In genomic region chr6:1641391-1641790, GRCh38 we compare ENCODE assay signal across 15 cellular contexts. TPM values are rescaled to one million over a fixed set of nuclear protein-coding genes. Genes with fewer than 3 reads are reported as not detected.
DNase-seq lines count a peak whose midpoint lies in the region; ATAC-seq, FAIRE-seq and TF ChIP-seq lines count a peak whose summit lies in the region.
"Had no signal": no experiment of that assay in that cellular context is flagged by ENCODE, and none has a peak within 500 bp of the region (broad histone marks: within the 10 kb centered on the region; RNA-seq: fewer than 3 reads in every experiment).

No MANE protein-coding gene starts in this region.

- intact Hi-C loops in Calu3 (cut with micrococcal nuclease; ENCODE audit: unreplicated experiment) (loop anchor here (5.0 kb wide), 1 partner anchor 46 kb away; no protein-coding TSS in a partner anchor), endothelial cell of umbilical vein (cut with micrococcal nuclease) (no loop called here)

- no peaks in the 10 kb centered on the region for H3K9me3 Mint-ChIP-seq in Calu3 (ENCODE audit: low read depth, unreplicated experiment)
- H3K9me3 Mint-ChIP-seq in activated naive CD8-positive, alpha-beta T cell treated with anti-CD3 and anti-CD28 coated beads for 36 hours, result no peaks in the 10 kb centered on the region
- no peaks in the 10 kb centered on the region for H3K9me3 Mint-ChIP-seq in activated naive CD4-positive, alpha-beta T cell treated with anti-CD3 and anti-CD28 coated beads, Interleukin-2, amount 10 ng/mL, durations not matched to agents 7 days and 5 days
- H3K9me3 Mint-ChIP-seq: activated naive CD8-positive, alpha-beta T cell treated with anti-CD3 and anti-CD28 coated beads, Interleukin-2, amount 10 ng/mL, durations not matched to agents 7 days and 5 days had no signal

- peaks cover 40% of the 10 kb centered on the region for H3K4me1 Mint-ChIP-seq in Calu3 (ENCODE audit: low read depth, unreplicated experiment)
- no peaks in the 10 kb centered on the region for H3K4me1 Mint-ChIP-seq in activated naive CD8-positive, alpha-beta T cell treated with anti-CD3 and anti-CD28 coated beads for 36 hours
- no peaks in the 10 kb centered on the region for H3K4me1 Mint-ChIP-seq in activated naive CD4-positive, alpha-beta T cell treated with anti-CD3 and anti-CD28 coated beads, Interleukin-2, amount 10 ng/mL, durations not matched to agents 7 days and 5 days
- H3K4me1 Mint-ChIP-seq: activated naive CD8-positive, alpha-beta T cell treated with anti-CD3 and anti-CD28 coated beads, Interleukin-2, amount 10 ng/mL, durations not matched to agents 7 days and 5 days had no signal

- peak overlapping the region; percentile 33 for H3K4me3 Mint-ChIP-seq in Calu3 (ENCODE audit: low read depth, unreplicated experiment)
- no peak overlapping the region for H3K4me3 Mint-ChIP-seq in activated naive CD8-positive, alpha-beta T cell treated with anti-CD3 and anti-CD28 coated beads for 36 hours
- no peak overlapping the region for H3K4me3 Mint-ChIP-seq in activated naive CD4-positive, alpha-beta T cell treated with anti-CD3 and anti-CD28 coated beads, Interleukin-2, amount 10 ng/mL, durations not matched to agents 7 days and 5 days
- H3K4me3 Mint-ChIP-seq: activated naive CD8-positive, alpha-beta T cell treated with anti-CD3 and anti-CD28 coated beads, Interleukin-2, amount 10 ng/mL, durations not matched to agents 7 days and 5 days; B cell had no signal

- TF ChIP-seq POLR2A in endothelial cell of umbilical vein (IDR thresholded peaks at IDR 0.05; ENCODE audit: low read depth, low read length), result no peak

- H3K36me3 Mint-ChIP-seq in Calu3 (ENCODE audit: insufficient read depth, unreplicated experiment), result peaks cover 6% of the 10 kb centered on the region
- no peaks in the 10 kb centered on the region for H3K36me3 Mint-ChIP-seq in activated naive CD8-positive, alpha-beta T cell treated with anti-CD3 and anti-CD28 coated beads for 36 hours
- no peaks in the 10 kb centered on the region for H3K36me3 Mint-ChIP-seq in activated naive CD4-positive, alpha-beta T cell treated with anti-CD3 and anti-CD28 coated beads, Interleukin-2, amount 10 ng/mL, durations not matched to agents 7 days and 5 days
- H3K36me3 Mint-ChIP-seq: activated naive CD8-positive, alpha-beta T cell treated with anti-CD3 and anti-CD28 coated beads, Interleukin-2, amount 10 ng/mL, durations not matched to agents 7 days and 5 days had no signal

- ATAC-seq in HG03442 (IDR thresholded peaks at IDR 0.05; ENCODE audit: unreplicated experiment), result no peak

- H3K9me1 ChIP-seq in endothelial cell of umbilical vein (replicated peaks; ENCODE audit: control insufficient read depth, extremely low read depth, insufficient read depth, low read length), result no peaks in the 10 kb centered on the region

- POLR2A ChIA-PET in endothelial cell of umbilical vein (lab: Charles Lee), result no interaction called here

- FAIRE-seq in endothelial cell of umbilical vein (lab: Jason Lieb, UNC), result peak; percentile 72
- FAIRE-seq: GM12891 had no signal

- H3K79me2 ChIP-seq in endothelial cell of umbilical vein (ENCODE audit: control insufficient read depth, insufficient read depth, low read length) (no peaks in the 10 kb centered on the region), osteoblast (ENCODE audit: insufficient read depth, low read length) (no peaks in the 10 kb centered on the region)

- CTCF ChIA-PET in Calu3 (lab: Charles Lee), result interaction anchor here (0.9 kb wide), 1 partner anchor 11 kb away, joined by 3 read pairs; no protein-coding TSS in a partner anchor
- CTCF ChIA-PET in endothelial cell of umbilical vein (lab: Charles Lee), result interaction anchor here (0.6 kb wide), 1 partner anchor 438 kb away, joined by 3 read pairs; no protein-coding TSS in a partner anchor
- CTCF ChIA-PET in activated naive CD4-positive, alpha-beta T cell treated with anti-CD3 and anti-CD28 coated beads, Interleukin-2, amount 10 ng/mL, durations not matched to agents 7 days and 5 days (lab: Charles Lee), result no interaction called here

- H3K4me2 ChIP-seq in endothelial cell of umbilical vein (ENCODE audit: insufficient read depth, low read length) (no peak overlapping the region), osteoblast (ENCODE audit: insufficient read depth, low read length) (no peak overlapping the region)

- H3K36me3 ChIP-seq in endothelial cell of umbilical vein (ENCODE audit: control insufficient read depth in 2 of 2, extremely low read depth in 1 of 2, insufficient read depth in 2 of 2, low read length in 2 of 2) (no peaks in the 10 kb centered on the region), osteoblast (ENCODE audit: insufficient read depth, low read length) (no peaks in the 10 kb centered on the region)

- BruUV-seq in Calu3 (replicated peaks; lab: Mats Ljungman, UMichigan), result no TSS peak
- no TSS peak for BruUV-seq in endothelial cell of umbilical vein (replicated peaks; lab: Mats Ljungman, UMichigan)

- no peaks in the 10 kb centered on the region for H3K27me3 Mint-ChIP-seq in Calu3 (ENCODE audit: unreplicated experiment)
- H3K27me3 Mint-ChIP-seq in activated naive CD8-positive, alpha-beta T cell treated with anti-CD3 and anti-CD28 coated beads for 36 hours, result no peaks in the 10 kb centered on the region
- no peaks in the 10 kb centered on the region for H3K27me3 Mint-ChIP-seq in activated naive CD4-positive, alpha-beta T cell treated with anti-CD3 and anti-CD28 coated beads, Interleukin-2, amount 10 ng/mL, durations not matched to agents 7 days and 5 days
- H3K27me3 Mint-ChIP-seq: activated naive CD8-positive, alpha-beta T cell treated with anti-CD3 and anti-CD28 coated beads, Interleukin-2, amount 10 ng/mL, durations not matched to agents 7 days and 5 days had no signal

- H3K27ac ChIP-seq in endothelial cell of umbilical vein (ENCODE audit: insufficient read depth, low read depth, low read length) (no peak overlapping the region), osteoblast (ENCODE audit: low read depth, low read length) (no peak overlapping the region)

- H4K20me1 ChIP-seq in endothelial cell of umbilical vein (replicated peaks; ENCODE audit: control insufficient read depth, extremely low read depth, insufficient read depth, low read length) (no peaks in the 10 kb centered on the region), osteoblast (ENCODE audit: insufficient read depth, low read length) (peaks cover 4% of the 10 kb centered on the region)

- H2AFZ ChIP-seq in endothelial cell of umbilical vein (ENCODE audit: low read depth, low read length) (no peak overlapping the region), osteoblast (ENCODE audit: low read length) (no peak overlapping the region)

- peaks cover 13% of the 10 kb centered on the region for H3K4me1 ChIP-seq in endothelial cell of umbilical vein (ENCODE audit: control insufficient read depth, extremely low read depth, insufficient read depth, low read length)
- peaks cover 6% of the 10 kb centered on the region for H3K4me1 ChIP-seq in osteoblast (ENCODE audit: insufficient read depth, low read length)

- H3K4me3 ChIP-seq in endothelial cell of umbilical vein (replicated peaks in 1 of 3; ENCODE audit: insufficient read depth in 1 of 3, low read depth in 1 of 3, low read length in 3 of 3) (no peak overlapping the region), osteoblast (ENCODE audit: insufficient read depth, low read length) (no peak overlapping the region)

- H3K9ac ChIP-seq in endothelial cell of umbilical vein (replicated peaks; ENCODE audit: extremely low read depth, insufficient read depth, low read length), result no peak overlapping the region

- peak overlapping the region; percentile 61 for H3K27ac Mint-ChIP-seq in Calu3 (ENCODE audit: unreplicated experiment)
- H3K27ac Mint-ChIP-seq in activated naive CD8-positive, alpha-beta T cell treated with anti-CD3 and anti-CD28 coated beads for 36 hours, result no peak overlapping the region
- H3K27ac Mint-ChIP-seq in activated naive CD4-positive, alpha-beta T cell treated with anti-CD3 and anti-CD28 coated beads, Interleukin-2, amount 10 ng/mL, durations not matched to agents 7 days and 5 days, result no peak overlapping the region
- H3K27ac Mint-ChIP-seq: activated naive CD8-positive, alpha-beta T cell treated with anti-CD3 and anti-CD28 coated beads, Interleukin-2, amount 10 ng/mL, durations not matched to agents 7 days and 5 days; B cell had no signal

- TF ChIP-seq CTCF in Calu3 (IDR thresholded peaks at IDR 0.05; ENCODE audit: unreplicated experiment) (no peak), endothelial cell of umbilical vein (IDR thresholded peaks at IDR 0.05; ENCODE audit: extremely low read depth in 1 of 2, insufficient read depth in 1 of 2, low read depth in 1 of 2, low read length in 2 of 2) (no peak), osteoblast (IDR thresholded peaks at IDR 0.05; ENCODE audit: extremely low read depth, low read depth, low read length) (no peak)

- DNase-seq in Calu3, result peak; percentile 80
- peak; percentile 68 for DNase-seq in M059J (ENCODE audit: low read depth)
- no peak for DNase-seq in endothelial cell of umbilical vein (ENCODE audit: low read depth, low spot score)
- DNase-seq in osteoblast (ENCODE audit: insufficient read length, low spot score, missing footprints), result peak; percentile 36
- no peak for DNase-seq in activated naive CD8-positive, alpha-beta T cell treated with anti-CD3 and anti-CD28 coated beads for 36 hours
- no peak for DNase-seq in activated CD8-positive, alpha-beta memory T cell treated with anti-CD3 and anti-CD28 coated beads for 24 hours
- no peak for DNase-seq in activated naive CD4-positive, alpha-beta T cell treated with anti-CD3 and anti-CD28 coated beads, Interleukin-2, amount 10 ng/mL, durations not matched to agents 7 days and 5 days
- DNase-seq: activated CD4-positive, CD25-positive, alpha-beta regulatory T cell treated with anti-CD3 and anti-CD28 coated beads, Interleukin-2, amount 50 U/mL, for 72 hours; activated naive CD8-positive, alpha-beta T cell treated with anti-CD3 and anti-CD28 coated beads, Interleukin-2, amount 10 ng/mL, durations not matched to agents 7 days and 5 days; caudate nucleus; NCI-H1105; NCI-H2227 treated with DMSO at 0.1 percent for 48 hours had no signal

- H3K27me3 ChIP-seq in endothelial cell of umbilical vein (ENCODE audit: control insufficient read depth in 2 of 2, insufficient read depth in 2 of 2, low read length in 2 of 2) (no peaks in the 10 kb centered on the region), osteoblast (ENCODE audit: insufficient read depth, low read length) (no peaks in the 10 kb centered on the region)

- H3K9me3 ChIP-seq in endothelial cell of umbilical vein (replicated peaks; ENCODE audit: control insufficient read depth, insufficient read depth, low read length) (no peaks in the 10 kb centered on the region), osteoblast (ENCODE audit: low read depth, low read length) (no peaks in the 10 kb centered on the region)

- dilution Hi-C loops in endothelial cell of umbilical vein (cut with MboI; ENCODE audit: extremely low pct_ligation_motif_present, low sequenced_read_pairs), result no loop called here

RNA-seq across cellular contexts. Expression of gene FOXC1, which starts 31.7 kb away (rescaled TPM):
- total RNA-seq in Calu3 (2022), result 12.3 and 16.5 TPM in 2 replicates
- total RNA-seq in M059J (2014; rRNA removed; shearing (Covaris generic)), result 8.3 and 10.2 TPM in 2 replicates
- total RNA-seq in endothelial cell of umbilical vein, result 15.9 and 16.4 TPM in 2 replicates
- 6.4 and 7.2 TPM in 2 replicates for polyA plus RNA-seq in endothelial cell of umbilical vein
- polyA plus RNA-seq in endothelial cell of umbilical vein (2011; cell fraction: cytosol; rRNA removed), result 4.8 and 4.9 TPM in 2 replicates
- 7.4 and 11.8 TPM in 2 replicates for polyA plus RNA-seq in endothelial cell of umbilical vein (2011; cell fraction: nucleus; rRNA removed)
- 3.0 and 4.0 TPM in 2 replicates for polyA plus RNA-seq in endothelial cell of umbilical vein (2012)
- polyA minus RNA-seq in endothelial cell of umbilical vein, result 5.5 and 6.8 TPM in 2 replicates
- polyA minus RNA-seq in endothelial cell of umbilical vein (2011; cell fraction: cytosol; rRNA and poly(A)+ RNA removed), result 23.5 TPM
- polyA minus RNA-seq in endothelial cell of umbilical vein (2011; cell fraction: nucleus; rRNA and poly(A)+ RNA removed), result 8.4 and 8.6 TPM in 2 replicates
- total RNA-seq in osteoblast, result 39.4 and 41.0 TPM in 2 replicates
- not detected for total RNA-seq in activated naive CD8-positive, alpha-beta T cell treated with anti-CD3 and anti-CD28 coated beads for 36 hours
- total RNA-seq: activated naive CD8-positive, alpha-beta T cell treated with anti-CD3 and anti-CD28 coated beads, Interleukin-2, amount 10 ng/mL, durations not matched to agents 7 days and 5 days had no signal

Comparison
In these comparisons a context has a peak if more than half of its experiments do, and no peak if none do; other contexts are left out.
1. DNase-seq: peak in Calu3 (single experiment), M059J (single experiment) and osteoblast (single experiment); none in endothelial cell of umbilical vein (single experiment), activated naive CD8-positive, alpha-beta T cell treated with anti-CD3 and anti-CD28 coated beads for 36 hours (single experiment), activated CD8-positive, alpha-beta memory T cell treated with anti-CD3 and anti-CD28 coated beads for 24 hours (single experiment) and activated naive CD4-positive, alpha-beta T cell treated with anti-CD3 and anti-CD28 coated beads, Interleukin-2, amount 10 ng/mL, durations not matched to agents 7 days and 5 days (single experiment).